In the genomic region with DNA sequence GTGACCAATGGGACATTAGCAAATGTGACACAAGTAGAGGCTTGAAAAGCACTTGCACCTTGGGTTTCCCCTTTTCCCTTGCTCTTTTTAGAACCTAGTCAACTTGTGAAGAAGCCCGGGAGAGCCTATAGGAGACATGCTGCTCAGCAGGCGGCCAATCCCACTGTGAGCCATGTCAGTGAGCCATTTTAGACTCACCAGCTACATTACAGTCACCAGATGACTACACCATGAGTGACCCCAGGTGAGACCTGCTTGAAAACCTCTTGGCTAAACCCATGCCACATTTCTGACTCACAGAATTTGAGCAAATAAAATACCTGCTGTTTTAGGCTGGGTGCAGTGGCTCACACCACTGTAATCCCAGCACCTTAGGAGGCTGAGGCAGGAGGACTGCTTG, we compare ENCODE assay signal across 17 cellular contexts.
DNase-seq lines count a peak whose midpoint lies in the region; ATAC-seq, FAIRE-seq and TF ChIP-seq lines count a peak whose summit lies in the region.
"Had no signal": no experiment of that assay in that cellular context is flagged by ENCODE, and none has a peak within 500 bp of the region (broad histone marks: within the 10 kb centered on the region; RNA-seq: fewer than 3 reads in every experiment).

No MANE protein-coding gene starts in this region.

- DNase-seq in activated naive CD4-positive, alpha-beta T cell treated with anti-CD3 and anti-CD28 coated beads for 36 hours: peak; percentile 11
- no peak for DNase-seq in activated naive CD4-positive, alpha-beta T cell (lab: John Stamatoyannopoulos, UW)
- DNase-seq in GM12892 (ENCODE audit: insufficient read length) (no peak), PC-3 (peak; percentile 83), GM19238 (ENCODE audit: insufficient read length, low spot score) (no peak), KG1 (lab: John Stamatoyannopoulos, UW) (no peak)
- DNase-seq in stimulated activated CD4-positive, alpha-beta T cell treated with anti-CD3 and anti-CD28 coated beads, Interleukin-12 subunit alpha, Interleukin-12 subunit beta, amount 100 ng/mL, for 4 hours: no peak
- DNase-seq: AML-193, COR-L47, EL, H9, KBM-7, NCI-H1048, NCI-H524, SHP77 treated with DMSO at 0.1 percent for 48 hours had no signal

- no peak overlapping the region for H3K4me3 ChIP-seq in PC-3 (ENCODE audit: low read length)

- H3F3A ChIP-seq in PC-3 (ENCODE audit: low read length, unreplicated experiment): no peaks in the 10 kb centered on the region

- ATAC-seq in PC-3: peak; percentile 80
- peak; percentile 33 for ATAC-seq in esophagus mucosa

- POLR2A ChIA-PET in PC-3 (lab: Charles Lee; ENCODE audit: unreplicated experiment): no interaction called here

- no peaks in the 10 kb centered on the region for H3K27me3 ChIP-seq in PC-3 (ENCODE audit: low read length)

- FAIRE-seq in GM12892 (lab: Jason Lieb, UNC): peak; percentile 24

- intact Hi-C loops in activated naive CD4-positive, alpha-beta T cell treated with anti-CD3 and anti-CD28 coated beads for 36 hours (cut with micrococcal nuclease): no loop called here
- intact Hi-C loops in PC-3 (cut with micrococcal nuclease): no loop called here

- H3K27ac ChIP-seq in PC-3 (ENCODE audit: low read length): peak overlapping the region; percentile 64

- H3K4me2 ChIP-seq in PC-3 (ENCODE audit: low read length): no peak overlapping the region

- no TSS peak for BruUV-seq in PC-3 (replicated peaks; lab: Mats Ljungman, UMichigan)

- no peak overlapping the region for H3K4me3 Mint-ChIP-seq in activated naive CD4-positive, alpha-beta T cell treated with anti-CD3 and anti-CD28 coated beads for 36 hours
- H3K4me3 Mint-ChIP-seq: CD14-positive monocyte, H9 had no signal

- TF ChIP-seq CTCF in PC-3 (conservative IDR thresholded peaks at IDR 0.05; ENCODE audit: low read depth, low read length): no peak

- H2AFZ ChIP-seq in PC-3 (ENCODE audit: low read length): peak overlapping the region; percentile 38; the same call in 1 of the 2 replicates

- H3K79me2 ChIP-seq in PC-3 (ENCODE audit: low read length): no peaks in the 10 kb centered on the region

- no peaks in the 10 kb centered on the region for H3K9me3 Mint-ChIP-seq in activated naive CD4-positive, alpha-beta T cell treated with anti-CD3 and anti-CD28 coated beads for 36 hours
- H3K9me3 Mint-ChIP-seq: H9 had no signal

- H3K36me3 ChIP-seq in PC-3 (ENCODE audit: low read depth, low read length): no peaks in the 10 kb centered on the region

- no peaks in the 10 kb centered on the region for H3K27me3 Mint-ChIP-seq in activated naive CD4-positive, alpha-beta T cell treated with anti-CD3 and anti-CD28 coated beads for 36 hours (ENCODE audit: low read depth)

- CTCF ChIA-PET in activated naive CD4-positive, alpha-beta T cell treated with anti-CD3 and anti-CD28 coated beads for 36 hours (lab: Charles Lee): interaction anchor here (0.6 to 1.5 kb wide), 3 partner anchors 9 to 487 kb away, joined by 3 read pairs; no protein-coding TSS in a partner anchor
- CTCF ChIA-PET in PC-3 (lab: Charles Lee): no interaction called here

- H3K9ac ChIP-seq in PC-3 (ENCODE audit: low read length): no peak overlapping the region

- H3K36me3 Mint-ChIP-seq in activated naive CD4-positive, alpha-beta T cell treated with anti-CD3 and anti-CD28 coated beads for 36 hours (ENCODE audit: low read depth): peaks cover 33% of the 10 kb centered on the region
- H3K36me3 Mint-ChIP-seq: CD14-positive monocyte had no signal

- no peak overlapping the region for H3K27ac Mint-ChIP-seq in activated naive CD4-positive, alpha-beta T cell treated with anti-CD3 and anti-CD28 coated beads for 36 hours
- H3K27ac Mint-ChIP-seq: H9 had no signal

- no peaks in the 10 kb centered on the region for H3K9me3 ChIP-seq in PC-3 (ENCODE audit: low read length)

- no peaks in the 10 kb centered on the region for H4K20me1 ChIP-seq in PC-3 (ENCODE audit: low read length)

- H3K4me1 ChIP-seq in PC-3 (ENCODE audit: insufficient read depth, low read length): peaks cover 6% of the 10 kb centered on the region

- H3K9me2 ChIP-seq in PC-3 (replicated peaks; ENCODE audit: low read length): no peaks in the 10 kb centered on the region

- peaks cover 14% of the 10 kb centered on the region for H3K4me1 Mint-ChIP-seq in activated naive CD4-positive, alpha-beta T cell treated with anti-CD3 and anti-CD28 coated beads for 36 hours (ENCODE audit: low read depth)
- H3K4me1 Mint-ChIP-seq: CD14-positive monocyte had no signal

- no peak for TF ChIP-seq POLR2A in GM12892 (IDR thresholded peaks at IDR 0.05; ENCODE audit: low read depth, low read length)

Comparison
In these comparisons a context has a peak if more than half of its experiments do, and no peak if none do; other contexts are left out.
1. DNase-seq: peak in activated naive CD4-positive, alpha-beta T cell treated with anti-CD3 and anti-CD28 coated beads for 36 hours (single experiment) and PC-3 (single experiment); none in activated naive CD4-positive, alpha-beta T cell (0 of 4), GM12892 (single experiment), GM19238 (single experiment), KG1 (single experiment) and stimulated activated CD4-positive, alpha-beta T cell treated with anti-CD3 and anti-CD28 coated beads, Interleukin-12 subunit alpha, Interleukin-12 subunit beta, amount 100 ng/mL, for 4 hours (single experiment).